ENCODE assay signal across 2 cellular contexts in the genomic region with DNA sequence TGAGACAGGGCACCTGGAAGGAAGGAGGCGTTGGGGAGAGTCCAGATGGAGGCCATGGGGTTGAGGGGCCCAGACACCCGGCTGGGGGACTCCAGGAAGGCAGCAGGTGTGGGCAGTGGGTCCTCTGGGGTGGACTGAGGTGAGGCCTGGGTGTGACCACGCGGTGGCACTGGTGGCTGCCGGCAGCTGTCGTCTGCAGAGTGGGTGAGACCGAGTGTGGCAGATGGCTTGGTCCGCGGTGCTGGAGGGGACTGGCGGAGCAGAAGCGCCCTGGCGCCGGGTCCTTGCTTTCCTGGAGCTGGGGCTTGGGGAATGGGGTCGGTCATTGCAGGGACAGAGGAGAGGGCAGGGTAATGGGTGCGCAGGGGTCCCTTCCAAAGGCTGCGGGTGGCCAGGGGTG.
TF ChIP-seq lines count a peak whose summit lies in the region.

No MANE protein-coding gene starts in this region.

TF ChIP-seq in K562, 482 proteins besides CTCF, POLR2A, EP300 and RAD21:
- no peak for TF ChIP-seq RNF2 (IDR thresholded peaks at IDR 0.05)
- peak; percentile 6 for TF ChIP-seq HMGN3 (IDR thresholded peaks at IDR 0.05; ENCODE audit: borderline replicate concordance, extremely low read depth, insufficient read length, low read depth, low read length)
- TF ChIP-seq ZNF12 (CRISPR knock-in tag; IDR thresholded peaks at IDR 0.05) = no peak
- no peak for TF ChIP-seq MTA2 (IDR thresholded peaks at IDR 0.05; ENCODE audit: low read depth)

TF ChIP-seq in HEK293T, 16 proteins besides CTCF, POLR2A, EP300 and RAD21:
- TF ChIP-seq BHLHE40 (IDR thresholded peaks at IDR 0.05; ENCODE audit: borderline replicate concordance) (no peak), TARDBP (IDR thresholded peaks at IDR 0.05) (no peak), FOXA1 (IDR thresholded peaks at IDR 0.05) (no peak), NFRKB (IDR thresholded peaks at IDR 0.05) (no peak), LEF1 (IDR thresholded peaks at IDR 0.05; ENCODE audit: borderline replicate concordance) (no peak), ZNF384 (IDR thresholded peaks at IDR 0.05) (no peak), FOXK2 (IDR thresholded peaks at IDR 0.05) (no peak), SP1 (IDR thresholded peaks at IDR 0.05) (no peak), L3MBTL2 (conservative IDR thresholded peaks at IDR 0.05) (no peak), ARNT (IDR thresholded peaks at IDR 0.05) (no peak), FOXM1 (IDR thresholded peaks at IDR 0.05; ENCODE audit: borderline replicate concordance) (no peak)
